In genomic region chr14:63642229-63642611, GRCh38 we compare ENCODE assay signal across 8 cellular contexts. TPM values are rescaled to one million over a fixed set of nuclear protein-coding genes. Genes with fewer than 3 reads are reported as not detected.
DNase-seq lines count a peak whose midpoint lies in the region; ATAC-seq, FAIRE-seq and TF ChIP-seq lines count a peak whose summit lies in the region.

No MANE protein-coding gene starts in this region.

- peaks cover 5% of the 10 kb centered on the region for H3K4me1 ChIP-seq in mucosa of descending colon (ENCODE audit: low read depth)

- TF ChIP-seq CTCF in epithelial cell of proximal tubule (conservative IDR thresholded peaks at IDR 0.05; ENCODE audit: low read depth, low read length) (no peak), mucosa of descending colon (IDR thresholded peaks at IDR 0.05) (no peak)

- H3K4me3 ChIP-seq in epithelial cell of proximal tubule (ENCODE audit: low read depth, low read length): peak overlapping the region; percentile 60
- H3K4me3 ChIP-seq in mucosa of descending colon: peak overlapping the region; percentile 37

- DNase-seq in COLO668 (lab: John Stamatoyannopoulos, UW; ENCODE audit: unreplicated experiment) (peak; percentile 88), HTR-8/SVneo (ENCODE audit: insufficient read length, low spot score) (peak; percentile 100), NOMO-1 treated with DMSO at 0.1 percent for 48 hours (lab: John Stamatoyannopoulos, UW; ENCODE audit: unreplicated experiment) (peak; percentile 92), activated T-cell treated with anti-CD3 and anti-CD28 coated beads for 1 hour (ENCODE audit: low read depth) (peak; percentile 60), epithelial cell of proximal tubule (ENCODE audit: low read depth) (peak; percentile 93), mucosa of descending colon (peak; percentile 65 to 93 (median 68))
- DNase-seq in stimulated activated CD8-positive, alpha-beta memory T cell treated with anti-CD3 and anti-CD28 coated beads, Interleukin-4, amount 100 ng/mL, for 1 hour (ENCODE audit: low read depth in 2 of 2, low spot score in 1 of 2): peak; percentile 46 to 55

- intact Hi-C loops in mucosa of descending colon (cut with DNase I, micrococcal nuclease): no loop called here

- peak; percentile 60 for ATAC-seq in GM21381 (IDR thresholded peaks at IDR 0.05; ENCODE audit: unreplicated experiment)
- peak; percentile 80 for ATAC-seq in mucosa of descending colon

- no peak for FAIRE-seq in HTR-8/SVneo (lab: Jason Lieb, UNC)

- peaks cover 8% of the 10 kb centered on the region for H3K36me3 ChIP-seq in mucosa of descending colon (ENCODE audit: low read depth)

- no peaks in the 10 kb centered on the region for H3K9me3 ChIP-seq in mucosa of descending colon

RNA-seq across cellular contexts. Expression of gene WDR89, which starts 0.5 kb away (rescaled TPM):
- total RNA-seq in epithelial cell of proximal tubule: 7.7 and 8.9 TPM in 2 replicates
- 10 to 100 TPM in 2 of 3 donors, 1 to 10 TPM in 1; 8.5 to 13.5 (median 10.5) TPM for total RNA-seq in mucosa of descending colon

Comparison
In these comparisons a context has a peak if more than half of its experiments do, and no peak if none do; other contexts are left out.
1. Peak in every context shown above with its lines: DNase-seq, ATAC-seq and H3K4me3 ChIP-seq.